In genomic region chr6:52305948-52306767, GRCh38 we compare ENCODE assay signal across 8 cellular contexts. TPM values are rescaled to one million over a fixed set of nuclear protein-coding genes. Genes with fewer than 3 reads are reported as not detected.
DNase-seq lines count a peak whose midpoint lies in the region; ATAC-seq and TF ChIP-seq lines count a peak whose summit lies in the region.

No MANE protein-coding gene starts in this region.

- intact Hi-C loops in transverse colon (cut with DNase I; ENCODE audit: low total_unique reads): no loop called here

- no peak for TF ChIP-seq POLR2A in transverse colon (IDR thresholded peaks at IDR 0.05)

- H3K4me2 ChIP-seq in DND-41 (ENCODE audit: insufficient read depth, low read length): no peak overlapping the region

- in situ Hi-C loops in transverse colon (cut with MboI; ENCODE audit: low pct_ligation_motif_present in 1 of 4, low pct_unique_long_range_greater_than_20kb in 1 of 4, low sequenced_read_pairs in 3 of 4): no loop called here

- WGBS in transverse colon (ENCODE audit: low coverage in 1 of 2), 2 donors: 80 to 89% methylated on average over 5 to 15 of the region's 15 CpGs

- DNase-seq in DND-41 (no peak), GM20000 (ENCODE audit: low spot score) (peak; percentile 68), coronary artery (ENCODE audit: low spot score) (no peak), transverse colon (no peak), NCI-H1694 (lab: John Stamatoyannopoulos, UW) (no peak), NCI-H1417 (lab: John Stamatoyannopoulos, UW) (no peak)
- DNase-seq in stimulated activated CD4-positive, alpha-beta T cell treated with anti-CD3 and anti-CD28 coated beads, Interleukin-15, amount 100 ng/mL, for 24 hours: no peak

- H3K4me3 ChIP-seq in DND-41 (ENCODE audit: low read depth in 1 of 2, low read length in 2 of 2) (no peak overlapping the region), coronary artery (peak overlapping the region; percentile 47), transverse colon (no peak overlapping the region)

- H3K9ac ChIP-seq in DND-41 (ENCODE audit: low read depth, low read length): no peak overlapping the region

- H4K20me1 ChIP-seq in DND-41 (ENCODE audit: insufficient read depth, low read length): no peaks in the 10 kb centered on the region

- H3K79me2 ChIP-seq in DND-41 (ENCODE audit: insufficient read depth, low read length): no peaks in the 10 kb centered on the region

- H3K27ac ChIP-seq in DND-41 (ENCODE audit: low read length) (no peak overlapping the region), coronary artery (peak overlapping the region in 1 of 2 donors; percentile 60), transverse colon (peak overlapping the region; percentile 65 to 76 (median 72))

- H3K4me1 ChIP-seq in DND-41 (ENCODE audit: insufficient read depth, low read length) (peaks cover 38% of the 10 kb centered on the region), transverse colon (peaks cover 10 to 54% (median 26%) of the 10 kb centered on the region in 4 donors)

- TF ChIP-seq EP300 in transverse colon (IDR thresholded peaks at IDR 0.05; ENCODE audit: low read depth): no peak

- peak overlapping the region; percentile 33; the same call in 1 of the 2 replicates for H2AFZ ChIP-seq in DND-41 (ENCODE audit: low read depth, low read length)

- no peak for TF ChIP-seq CTCF in DND-41 (IDR thresholded peaks at IDR 0.05; ENCODE audit: borderline replicate concordance, extremely low read depth, low read length, poor library complexity, severe bottlenecking)
- no peak for TF ChIP-seq CTCF in GM20000 (IDR thresholded peaks at IDR 0.05; ENCODE audit: extremely low read depth, missing control alignments)
- TF ChIP-seq CTCF in coronary artery (IDR thresholded peaks at IDR 0.05): no peak
- no peak for TF ChIP-seq CTCF in transverse colon (IDR thresholded peaks at IDR 0.05)

- no peak for ATAC-seq in DND-41 (ENCODE audit: insufficient read depth, low read depth)
- ATAC-seq in HG03520 (IDR thresholded peaks at IDR 0.05; ENCODE audit: unreplicated experiment): peak; percentile 64

- H3K9me3 ChIP-seq in DND-41 (ENCODE audit: insufficient read depth, low read length, severe bottlenecking) (no peaks in the 10 kb centered on the region), transverse colon (no peaks in the 10 kb centered on the region)

- H3K27me3 ChIP-seq in DND-41 (ENCODE audit: insufficient read depth, low read length, poor library complexity) (no peaks in the 10 kb centered on the region), transverse colon (no peaks in the 10 kb centered on the region)

- no peaks in the 10 kb centered on the region for H3K36me3 ChIP-seq in DND-41 (ENCODE audit: insufficient read depth, low read length)
- H3K36me3 ChIP-seq in transverse colon: no peaks in the 10 kb centered on the region

RNA-seq across cellular contexts. Expression of gene MCM3, which starts 21.6 kb away (rescaled TPM):
- total RNA-seq in transverse colon: 10 to 100 TPM; 13.5 to 27.3 (median 24.2) TPM

RNA-seq across cellular contexts. Expression of gene PAQR8, which starts 55.8 kb away (rescaled TPM):
- 100 to 1,000 TPM in 3 of 4 donors, 10 to 100 TPM in 1; 27.1 to 250 (median 159) TPM for total RNA-seq in transverse colon
